Comparison of ENCODE assay signal across 15 cellular contexts in genomic region chr4:30945586-30945985, GRCh38.
DNase-seq lines count a peak whose midpoint lies in the region; ATAC-seq and TF ChIP-seq lines count a peak whose summit lies in the region.
"Had no signal": no experiment of that assay in that cellular context is flagged by ENCODE, and none has a peak within 500 bp of the region (broad histone marks: within the 10 kb centered on the region; RNA-seq: fewer than 3 reads in every experiment).

No MANE protein-coding gene starts in this region.

- H3K18ac ChIP-seq in H9 (ENCODE audit: insufficient read length, low read depth, low read length), result no peak overlapping the region

- H4K91ac ChIP-seq in H9 (ENCODE audit: insufficient read length, low read depth, low read length), result no peak overlapping the region

- no peak overlapping the region for H2AK5ac ChIP-seq in H9 (ENCODE audit: insufficient read length, low read length)

- no CpG with 5 or more reads among the region's 4 CpGs for WGBS in H9 (ENCODE audit: extremely low coverage, insufficient read length, low lambda C conversion rate)
- 51% methylated on average over 4 of the region's 4 CpGs for WGBS in hepatocyte (ENCODE audit: low lambda C conversion rate, missing lambda C conversion rate)
- 10 to 22% (median 14%) methylated on average over 4 of the region's 4 CpGs for whole genome bisulfite sequencing in ovary, 3 donors

- H2BK120ac ChIP-seq in H9 (ENCODE audit: low read depth, low read length, poor library complexity, severe bottlenecking), result no peak overlapping the region

- no peak overlapping the region for H3K27ac ChIP-seq in H9 (ENCODE audit: insufficient read length, low read depth, low read length)
- peak overlapping the region; percentile 78 for H3K27ac ChIP-seq in hepatocyte
- H3K27ac ChIP-seq in ovary, result no peak overlapping the region
- H3K27ac ChIP-seq: esophagus squamous epithelium had no signal

- intact Hi-C loops in ovary (cut with DNase I), result no loop called here

- no peaks in the 10 kb centered on the region for H3K9me2 ChIP-seq in hepatocyte (replicated peaks; ENCODE audit: insufficient read depth)

- H3K4me1 Mint-ChIP-seq in H9 (peaks cover 8% of the 10 kb centered on the region in 2 experiments), progenitor cell of endocrine pancreas (ENCODE audit: low read depth) (peaks cover 7% of the 10 kb centered on the region)
- H3K4me1 Mint-ChIP-seq: T-helper 17 cell had no signal

- no peak overlapping the region for H3K14ac ChIP-seq in H9 (ENCODE audit: insufficient read depth, low read length)

- no peak overlapping the region for H2BK12ac ChIP-seq in H9 (ENCODE audit: insufficient read length, low read depth, low read length)

- TF ChIP-seq CTCF in H9 (conservative IDR thresholded peaks at IDR 0.05) (no peak), hepatocyte (IDR thresholded peaks at IDR 0.05; ENCODE audit: poor library complexity) (no peak), progenitor cell of endocrine pancreas (IDR thresholded peaks at IDR 0.05; ENCODE audit: unreplicated experiment) (no peak), ovary (IDR thresholded peaks at IDR 0.05) (no peak)

- no peak overlapping the region for H3K23ac ChIP-seq in H9 (ENCODE audit: insufficient read length, low read depth, low read length)

- H3K27ac Mint-ChIP-seq in H9 (0 out of 7 replicates have a peak overlapping the region, but pooled peaks of 2 of the 3 experiments have one; percentile 10 to 20), progenitor cell of endocrine pancreas (peak overlapping the region; percentile 6)
- H3K27ac Mint-ChIP-seq: dendritic cell treated with granulocyte-macrophage colony-stimulating factor and Interleukin-4, amounts not matched to agents 40 ng/mL and 50 ng/mL, for 4 days; T-helper 17 cell had no signal

- H3K36me3 ChIP-seq in hepatocyte (replicated peaks; ENCODE audit: insufficient read depth, low read depth) (no peaks in the 10 kb centered on the region), ovary (no peaks in the 10 kb centered on the region)
- H3K36me3 ChIP-seq: esophagus squamous epithelium had no signal

- ATAC-seq in HG02588 (IDR thresholded peaks at IDR 0.05; ENCODE audit: unreplicated experiment), result no peak
- ATAC-seq: T-helper 17 cell had no signal

- no peak overlapping the region for H4K8ac ChIP-seq in H9 (replicated peaks; ENCODE audit: insufficient read length, low read depth, low read length)

- H3K4me1 ChIP-seq in H9 (ENCODE audit: insufficient read depth, low read length), result no peaks in the 10 kb centered on the region
- H3K4me1 ChIP-seq in hepatocyte (ENCODE audit: insufficient read depth), result peaks cover 14% of the 10 kb centered on the region
- H3K4me1 ChIP-seq in ovary (ENCODE audit: insufficient read depth), result no peaks in the 10 kb centered on the region

- no peak overlapping the region for H3K4me3 ChIP-seq in hepatocyte
- no peak overlapping the region for H3K4me3 ChIP-seq in ovary
- H3K4me3 ChIP-seq: esophagus squamous epithelium, skin epidermis had no signal

- no peak overlapping the region for H3K9ac ChIP-seq in H9 (ENCODE audit: extremely low read depth, insufficient read length, low read length)

- H3K27me3 ChIP-seq in H9 (ENCODE audit: insufficient read depth, low read length), result no peaks in the 10 kb centered on the region
- no peaks in the 10 kb centered on the region for H3K27me3 ChIP-seq in hepatocyte
- peaks cover 4% of the 10 kb centered on the region for H3K27me3 ChIP-seq in ovary
- H3K27me3 ChIP-seq: esophagus squamous epithelium had no signal

- no peak overlapping the region for H3K4ac ChIP-seq in H9 (ENCODE audit: low read depth, low read length)

- no peak for DNase-seq in H9
- DNase-seq in amniotic epithelial cell (ENCODE audit: low read depth), result peak; percentile 59
- DNase-seq in hepatocyte (ENCODE audit: low spot score), result no peak
- DNase-seq in progenitor cell of endocrine pancreas (ENCODE audit: low spot score, unreplicated experiment), result no peak
- DNase-seq in ovary, result no peak
- no peak for DNase-seq in NCI-H446 (lab: John Stamatoyannopoulos, UW)
- DNase-seq in HPDE6-E6E7 (ENCODE audit: extremely low spot score), result no peak
- DNase-seq: esophagus squamous epithelium, head of caudate nucleus, NCI-H1694 treated with DMSO at 0.1 percent for 48 hours, NCI-H345, T-helper 17 cell had no signal

- TF ChIP-seq POLR2A in ovary (IDR thresholded peaks at IDR 0.05), result no peak

- H3K23me2 ChIP-seq in H9 (ENCODE audit: insufficient read length, low read depth, low read length, poor library complexity, severe bottlenecking), result no peaks in the 10 kb centered on the region

- H2BK5ac ChIP-seq in H9 (ENCODE audit: insufficient read length, low read length), result no peak overlapping the region

- no peak for TF ChIP-seq EP300 in ovary (IDR thresholded peaks at IDR 0.05)

- H2BK15ac ChIP-seq in H9 (ENCODE audit: low read depth, low read length), result no peak overlapping the region

- H3K9me3 Mint-ChIP-seq in H9 (no peaks in the 10 kb centered on the region), progenitor cell of endocrine pancreas (ENCODE audit: low read depth) (no peaks in the 10 kb centered on the region)
- H3K9me3 Mint-ChIP-seq: dendritic cell treated with granulocyte-macrophage colony-stimulating factor and Interleukin-4, amounts not matched to agents 40 ng/mL and 50 ng/mL, for 4 days had no signal

- H4K5ac ChIP-seq in H9 (ENCODE audit: insufficient read length, low read depth, low read length), result no peak overlapping the region

- no peaks in the 10 kb centered on the region for H3K9me3 ChIP-seq in H9 (ENCODE audit: control insufficient read depth, low read depth, low read length)
- H3K9me3 ChIP-seq in hepatocyte (ENCODE audit: low read depth), result no peaks in the 10 kb centered on the region
- H3K9me3 ChIP-seq in ovary, result no peaks in the 10 kb centered on the region
- H3K9me3 ChIP-seq: esophagus squamous epithelium had no signal

- no peaks in the 10 kb centered on the region for H3K27me3 Mint-ChIP-seq in H9 (ENCODE audit: low read depth)
- H3K27me3 Mint-ChIP-seq in progenitor cell of endocrine pancreas, result no peaks in the 10 kb centered on the region
- H3K27me3 Mint-ChIP-seq: dendritic cell treated with granulocyte-macrophage colony-stimulating factor and Interleukin-4, amounts not matched to agents 40 ng/mL and 50 ng/mL, for 4 days; T-helper 17 cell had no signal

- no peaks in the 10 kb centered on the region for H3K79me1 ChIP-seq in H9 (ENCODE audit: insufficient read depth, low read depth, low read length, poor library complexity, severe bottlenecking)

- no peak overlapping the region for H2BK20ac ChIP-seq in H9 (ENCODE audit: low read depth, low read length, poor library complexity, severe bottlenecking)

- no peak overlapping the region for H3K4me3 Mint-ChIP-seq in H9
- H3K4me3 Mint-ChIP-seq in progenitor cell of endocrine pancreas (ENCODE audit: low read depth), result no peak overlapping the region
- H3K4me3 Mint-ChIP-seq: dendritic cell treated with granulocyte-macrophage colony-stimulating factor and Interleukin-4, amounts not matched to agents 40 ng/mL and 50 ng/mL, for 4 days; T-helper 17 cell had no signal

- H3K79me2 ChIP-seq in H9 (ENCODE audit: insufficient read depth, low read length) (no peaks in the 10 kb centered on the region), hepatocyte (no peaks in the 10 kb centered on the region)

- no peaks in the 10 kb centered on the region for H3K36me3 Mint-ChIP-seq in H9 (ENCODE audit: insufficient read depth in 1 of 3, low read depth in 3 of 3)
- no peaks in the 10 kb centered on the region for H3K36me3 Mint-ChIP-seq in progenitor cell of endocrine pancreas (ENCODE audit: insufficient read depth)

- no peak overlapping the region for H3K56ac ChIP-seq in H9 (ENCODE audit: insufficient read length, low read depth, low read length)

- H3K4me2 ChIP-seq in H9 (ENCODE audit: insufficient read depth, insufficient read length, low read length) (no peak overlapping the region), hepatocyte (peak overlapping the region; percentile 32)

- H3T11ph ChIP-seq in H9 (ENCODE audit: low read length), result no peak overlapping the region

- H2AFZ ChIP-seq in H9 (ENCODE audit: low read length) (no peak overlapping the region), hepatocyte (peak overlapping the region; percentile 23)

- no peaks in the 10 kb centered on the region for H4K20me1 ChIP-seq in H9 (ENCODE audit: control insufficient read depth, insufficient read depth, insufficient read length)
- H4K20me1 ChIP-seq in hepatocyte (ENCODE audit: insufficient read depth, poor library complexity, severe bottlenecking), result no peaks in the 10 kb centered on the region
